11 cellular contexts compared by ENCODE assay signal in the genomic region with DNA sequence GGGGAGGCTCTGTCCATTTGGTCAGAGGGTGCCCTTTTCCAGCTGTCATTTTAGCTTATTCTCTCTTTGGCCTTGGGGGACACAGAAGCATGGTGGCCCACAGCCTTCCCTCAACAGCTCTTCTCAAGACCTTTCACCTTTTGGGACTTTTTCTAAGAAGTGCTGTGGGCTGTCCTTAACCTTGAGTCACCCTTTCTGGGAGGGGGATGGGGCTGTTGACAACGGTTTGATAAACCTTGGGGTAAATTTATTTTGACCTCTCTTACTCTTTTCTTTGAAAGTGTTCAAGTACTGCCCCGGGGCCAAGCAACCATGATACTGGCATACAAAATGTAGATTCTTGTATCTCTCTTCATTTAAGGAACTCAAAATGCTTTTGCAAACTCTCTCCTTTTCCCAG. TPM values are rescaled to one million over a fixed set of nuclear protein-coding genes. Genes with fewer than 3 reads are reported as not detected.
A peak's percentile ranks its signal among the peaks of the same experiment; 100 is the strongest.
DNase-seq lines count a peak whose midpoint lies in the region; ATAC-seq lines count a peak whose summit lies in the region.
"Had no signal": no experiment of that assay in that cellular context is flagged by ENCODE, and none has a peak within 500 bp of the region (broad histone marks: within the 10 kb centered on the region; RNA-seq: fewer than 3 reads in every experiment).

No MANE protein-coding gene starts in this region.

- H3K4me1 Mint-ChIP-seq in activated CD4-positive, alpha-beta T cell treated with anti-CD3 and anti-CD28 coated beads, Interleukin-2, amount 10 ng/mL, durations not matched to agents 24 days and 14 days = peaks cover 9% of the 10 kb centered on the region
- H3K4me1 Mint-ChIP-seq in effector memory CD8-positive, alpha-beta T cell (ENCODE audit: low read depth in 2 of 2) = peaks cover 0 to 4% of the 10 kb centered on the region in 2 donors

- H3K4me3 ChIP-seq in BLaER1 treated with 17β-estradiol and CSF1 and Interleukin-3, amounts not matched to agents 10 nM and 100 nM = no peak overlapping the region
- peak overlapping the region; percentile 30 for H3K4me3 ChIP-seq in adipocyte (ENCODE audit: low read length)
- H3K4me3 ChIP-seq in skeletal muscle satellite cell (ENCODE audit: low read length) = no peak overlapping the region
- H3K4me3 ChIP-seq: spleen had no signal

- no peaks in the 10 kb centered on the region for H3K36me3 Mint-ChIP-seq in activated CD4-positive, alpha-beta T cell treated with anti-CD3 and anti-CD28 coated beads, Interleukin-2, amount 10 ng/mL, durations not matched to agents 24 days and 14 days (ENCODE audit: low read depth)
- peaks cover 6% of the 10 kb centered on the region for H3K36me3 Mint-ChIP-seq in effector memory CD8-positive, alpha-beta T cell (ENCODE audit: insufficient read depth)
- H3K36me3 Mint-ChIP-seq: stimulated activated naive B cell treated with anti-CD40 and anti-IgM and Interleukin-4, amounts not matched to agents 10 μg/mL and 1 μg/mL and 100 μg/mL, for 72 hours had no signal

- peaks cover 17% of the 10 kb centered on the region for H3K27me3 Mint-ChIP-seq in activated CD4-positive, alpha-beta T cell treated with anti-CD3 and anti-CD28 coated beads, Interleukin-2, amount 10 ng/mL, durations not matched to agents 24 days and 14 days
- H3K27me3 Mint-ChIP-seq in effector memory CD8-positive, alpha-beta T cell = peaks cover 64 to 91% of the 10 kb centered on the region in 2 donors

- H3K9me3 Mint-ChIP-seq in activated CD4-positive, alpha-beta T cell treated with anti-CD3 and anti-CD28 coated beads, Interleukin-2, amount 10 ng/mL, durations not matched to agents 24 days and 14 days = no peaks in the 10 kb centered on the region
- H3K9me3 Mint-ChIP-seq in effector memory CD8-positive, alpha-beta T cell = no peaks in the 10 kb centered on the region
- H3K9me3 Mint-ChIP-seq: stimulated activated naive B cell treated with anti-CD40 and anti-IgM and Interleukin-4, amounts not matched to agents 10 μg/mL and 1 μg/mL and 100 μg/mL, for 72 hours had no signal

- no peaks in the 10 kb centered on the region; a peak in 4 of 22 replicates for H4K20me1 ChIP-seq in BLaER1 treated with 17β-estradiol and CSF1 and Interleukin-3, amounts not matched to agents 10 nM and 100 nM

- no peaks in the 10 kb centered on the region for H3K36me3 ChIP-seq in BLaER1 treated with 17β-estradiol and CSF1 and Interleukin-3, amounts not matched to agents 10 nM and 100 nM
- H3K36me3 ChIP-seq in adipocyte (ENCODE audit: control insufficient read depth, insufficient read depth, low read length, severe bottlenecking) (peaks cover 32% of the 10 kb centered on the region), skeletal muscle satellite cell (ENCODE audit: insufficient read depth, low read length) (no peaks in the 10 kb centered on the region)

- H3K27ac ChIP-seq in BLaER1 treated with 17β-estradiol and CSF1 and Interleukin-3, amounts not matched to agents 10 nM and 100 nM = no peak overlapping the region
- H3K27ac ChIP-seq: spleen had no signal

- no peak overlapping the region for H3K9ac ChIP-seq in BLaER1 treated with 17β-estradiol and CSF1 and Interleukin-3, amounts not matched to agents 10 nM and 100 nM
- H3K9ac ChIP-seq in adipocyte (ENCODE audit: low read length) (peak overlapping the region; percentile 3), skeletal muscle satellite cell (ENCODE audit: low read depth, low read length) (no peak overlapping the region)

- H3K27ac Mint-ChIP-seq in activated CD4-positive, alpha-beta T cell treated with anti-CD3 and anti-CD28 coated beads, Interleukin-2, amount 10 ng/mL, durations not matched to agents 24 days and 14 days = no peak overlapping the region
- H3K27ac Mint-ChIP-seq in effector memory CD8-positive, alpha-beta T cell = no peak overlapping the region
- H3K27ac Mint-ChIP-seq: stimulated activated naive B cell treated with anti-CD40 and anti-IgM and Interleukin-4, amounts not matched to agents 10 μg/mL and 1 μg/mL and 100 μg/mL, for 72 hours had no signal

- H3K9me3 ChIP-seq in BLaER1 treated with 17β-estradiol and CSF1 and Interleukin-3, amounts not matched to agents 10 nM and 100 nM (replicated peaks in 1 of 11) = no peaks in the 10 kb centered on the region
- H3K9me3 ChIP-seq in adipocyte (ENCODE audit: control insufficient read depth, low read length) (no peaks in the 10 kb centered on the region), skeletal muscle satellite cell (replicated peaks; ENCODE audit: low read length) (no peaks in the 10 kb centered on the region)
- H3K9me3 ChIP-seq: spleen had no signal

- DNase-seq in adipocyte (ENCODE audit: low read depth) = no peak
- peak; percentile 66 for DNase-seq in islet precursor cell
- no peak for DNase-seq in epidermal melanocyte (ENCODE audit: insufficient read length, low spot score)
- DNase-seq in activated CD4-positive, alpha-beta T cell treated with anti-CD3 and anti-CD28 coated beads, Interleukin-2, amount 10 ng/mL, durations not matched to agents 24 days and 14 days = no peak
- no peak for DNase-seq in effector memory CD8-positive, alpha-beta T cell
- DNase-seq in hepatic stellate cell (ENCODE audit: low spot score) = no peak

- peaks cover 6 to 25% (median 10%) of the 10 kb centered on the region in 10 experiments; a peak in 18 of 20 replicates for H3K4me1 ChIP-seq in BLaER1 treated with 17β-estradiol and CSF1 and Interleukin-3, amounts not matched to agents 10 nM and 100 nM
- peaks cover 33% of the 10 kb centered on the region for H3K4me1 ChIP-seq in adipocyte (ENCODE audit: control insufficient read depth, insufficient read depth, low read length)
- H3K4me1 ChIP-seq in skeletal muscle satellite cell (ENCODE audit: control insufficient read depth, insufficient read depth, low read length) = peaks cover 24% of the 10 kb centered on the region

- no peak for ATAC-seq in effector memory CD8-positive, alpha-beta T cell (replicated peaks)

- no peak overlapping the region for H3K4me3 Mint-ChIP-seq in activated CD4-positive, alpha-beta T cell treated with anti-CD3 and anti-CD28 coated beads, Interleukin-2, amount 10 ng/mL, durations not matched to agents 24 days and 14 days
- no peak overlapping the region for H3K4me3 Mint-ChIP-seq in effector memory CD8-positive, alpha-beta T cell
- H3K4me3 Mint-ChIP-seq: stimulated activated naive B cell treated with anti-CD40 and anti-IgM and Interleukin-4, amounts not matched to agents 10 μg/mL and 1 μg/mL and 100 μg/mL, for 72 hours had no signal

- H3K4me2 ChIP-seq in BLaER1 treated with 17β-estradiol and CSF1 and Interleukin-3, amounts not matched to agents 10 nM and 100 nM = peak overlapping the region in 10 of 11 experiments; percentile 15 to 56 (median 34); a peak in 15 of 22 replicates
- H3K4me2 ChIP-seq in skeletal muscle satellite cell (ENCODE audit: low read length) = peak overlapping the region; percentile 76

- intact Hi-C loops in activated CD4-positive, alpha-beta T cell treated with anti-CD3 and anti-CD28 coated beads, Interleukin-2, amount 10 ng/mL, durations not matched to agents 24 days and 14 days (cut with micrococcal nuclease) = loop anchor here (1.0 to 5.0 kb wide), 3 partner anchors 461 to 1031 kb away; no protein-coding TSS in a partner anchor

- H3K27me3 ChIP-seq in BLaER1 treated with 17β-estradiol and CSF1 and Interleukin-3, amounts not matched to agents 10 nM and 100 nM = peaks cover 0 to 49% (median 8%) of the 10 kb centered on the region in 11 experiments; a peak in 13 of 22 replicates
- H3K27me3 ChIP-seq in adipocyte (replicated peaks; ENCODE audit: control insufficient read depth, insufficient read depth, low read length) (no peaks in the 10 kb centered on the region), skeletal muscle satellite cell (ENCODE audit: control insufficient read depth, insufficient read depth, low read length) (peaks cover 33% of the 10 kb centered on the region)

RNA-seq across cellular contexts. Expression of gene IGFBP5, which starts 13.7 kb away (rescaled TPM):
- 2.0 and 20.1 TPM in 2 replicates for total RNA-seq in skeletal muscle satellite cell (2012; rRNA removed)
- total RNA-seq in activated CD4-positive, alpha-beta T cell treated with anti-CD3 and anti-CD28 coated beads, Interleukin-2, amount 10 ng/mL, durations not matched to agents 24 days and 14 days = not detected in 2 replicates
- total RNA-seq: endothelial cell of umbilical vein had no signal

RNA-seq across cellular contexts. Expression of gene IGFBP2, which starts 48.5 kb away (rescaled TPM):
- total RNA-seq in skeletal muscle satellite cell (2012; rRNA removed) = 5.8 and 45.4 TPM in 2 replicates
- total RNA-seq in activated CD4-positive, alpha-beta T cell treated with anti-CD3 and anti-CD28 coated beads, Interleukin-2, amount 10 ng/mL, durations not matched to agents 24 days and 14 days = 33.5 and 42.4 TPM in 2 replicates
